In the genomic region with DNA sequence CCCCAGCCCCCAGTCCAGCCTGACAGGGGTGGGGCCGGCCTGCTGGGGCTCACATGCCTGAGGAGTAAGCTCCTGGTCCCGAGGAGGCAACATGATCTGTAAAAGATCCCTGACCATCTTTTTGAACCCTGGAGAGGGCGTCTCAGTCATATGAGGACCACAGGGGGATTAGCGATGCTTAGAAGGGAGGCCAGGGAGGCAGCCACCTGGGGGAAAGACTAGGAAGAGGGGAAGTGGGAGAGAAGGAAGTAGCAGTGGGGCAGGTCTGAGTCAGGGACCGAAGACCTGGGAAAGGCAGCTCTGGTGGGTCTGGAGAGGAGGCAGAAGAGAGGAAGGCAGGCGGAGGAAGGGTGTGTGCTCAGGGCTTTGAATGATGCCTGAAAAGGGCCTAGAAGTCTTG, we compare ENCODE assay signal across 25 cellular contexts. TPM values are rescaled to one million over a fixed set of nuclear protein-coding genes. Genes with fewer than 3 reads are reported as not detected.
DNase-seq lines count a peak whose midpoint lies in the region; ATAC-seq and TF ChIP-seq lines count a peak whose summit lies in the region.
"Had no signal": no experiment of that assay in that cellular context is flagged by ENCODE, and none has a peak within 500 bp of the region (broad histone marks: within the 10 kb centered on the region; RNA-seq: fewer than 3 reads in every experiment).

No MANE protein-coding gene starts in this region.

- H3K4me2 ChIP-seq in GM23338: peak overlapping the region; percentile 71
- H3K4me2 ChIP-seq in trophoblast cell (ENCODE audit: low read length): no peak overlapping the region
- H3K4me2 ChIP-seq in SK-N-SH: no peak overlapping the region

- no peak overlapping the region for H3K14ac ChIP-seq in trophoblast cell (ENCODE audit: low read length)

- H3K27ac ChIP-seq in GM23338 (ENCODE audit: low read depth) (peak overlapping the region; percentile 100), WERI-Rb-1 (no peak overlapping the region), trophoblast cell (ENCODE audit: low read depth, low read length) (no peak overlapping the region), SK-N-SH (ENCODE audit: low read depth in 2 of 2, low read length in 1 of 2) (no peak overlapping the region)
- H3K27ac ChIP-seq: brain microvascular endothelial cell, SK-N-MC, testis had no signal

- H3K9ac ChIP-seq in iPS-15b (ENCODE audit: low read depth, low read length) (peak overlapping the region; percentile 79), trophoblast cell (ENCODE audit: low read length) (no peak overlapping the region), SK-N-SH (no peak overlapping the region)

- H3K4me3 Mint-ChIP-seq in GM23338: peak overlapping the region; percentile 70
- H3K4me3 Mint-ChIP-seq: activated B cell treated with CpG ODN at 0.5 μM for 24 hours; CD14-positive monocyte; T-helper 2 cell treated with Interferon-gamma antibody and Interleukin-4, amounts not matched to agents 5 μg/mL and 100 μg/mL, for 36 hours had no signal

- H3K27ac Mint-ChIP-seq in GM23338: peak overlapping the region; percentile 97
- H3K27ac Mint-ChIP-seq: activated B cell treated with CpG ODN at 0.5 μM for 24 hours; T-helper 2 cell treated with Interferon-gamma antibody and Interleukin-4, amounts not matched to agents 5 μg/mL and 100 μg/mL, for 36 hours had no signal

- TF ChIP-seq RAD21 in SK-N-SH (IDR thresholded peaks at IDR 0.05; ENCODE audit: low read length): no peak

- peaks cover 15% of the 10 kb centered on the region for H3F3A ChIP-seq in GM23338 (replicated peaks; ENCODE audit: low read depth)
- H3F3A ChIP-seq in SK-N-SH (replicated peaks; ENCODE audit: insufficient read depth): no peaks in the 10 kb centered on the region

- H3K36me3 ChIP-seq in GM23338 (ENCODE audit: insufficient read depth) (no peaks in the 10 kb centered on the region), WERI-Rb-1 (no peaks in the 10 kb centered on the region), iPS-15b (ENCODE audit: control insufficient read depth, insufficient read depth, low read length) (no peaks in the 10 kb centered on the region), trophoblast cell (ENCODE audit: control insufficient read depth in 1 of 2, insufficient read depth in 2 of 2, low read length in 2 of 2) (no peaks in the 10 kb centered on the region), SK-N-SH (replicated peaks in 1 of 2; ENCODE audit: control insufficient read depth in 1 of 2, insufficient read depth in 2 of 2, low read length in 1 of 2) (no peaks in the 10 kb centered on the region)
- H3K36me3 ChIP-seq: brain microvascular endothelial cell had no signal

- H3K9me3 Mint-ChIP-seq in GM23338: 0 out of 3 replicates have a peak, but pooled peaks cover 3% of the 10 kb centered on the region
- H3K9me3 Mint-ChIP-seq: activated B cell treated with CpG ODN at 0.5 μM for 24 hours; CD14-positive monocyte; T-helper 2 cell treated with Interferon-gamma antibody and Interleukin-4, amounts not matched to agents 5 μg/mL and 100 μg/mL, for 36 hours had no signal

- H3K23ac ChIP-seq in trophoblast cell (ENCODE audit: low read length): no peak overlapping the region

- ATAC-seq in GM23338: no peak
- ATAC-seq in GM18858 (IDR thresholded peaks at IDR 0.05; ENCODE audit: unreplicated experiment): no peak

- no peak for DNase-seq in GM23338 (ENCODE audit: low spot score)
- peak; percentile 53 for DNase-seq in WERI-Rb-1
- no peak for DNase-seq in trophoblast cell
- DNase-seq in NCI-H524 treated with DMSO at 0.1 percent for 48 hours (lab: John Stamatoyannopoulos, UW): no peak
- DNase-seq in NCI-H2081 (lab: John Stamatoyannopoulos, UW): no peak
- no peak for DNase-seq in SK-N-SH
- DNase-seq: activated B cell treated with CpG ODN at 0.5 μM for 24 hours; activated CD4-positive, alpha-beta T cell treated with anti-CD3 and anti-CD28 coated beads, Interleukin-2, amount 50 U/mL, for 48 hours; activated effector memory CD4-positive, alpha-beta T cell treated with anti-CD3 and anti-CD28 coated beads, Interleukin-2, amount 50 U/mL, for 16 hours; brain microvascular endothelial cell; cortex of kidney; DMS 273 treated with DMSO at 0.1 percent for 48 hours; GDM1; hypothalamus; midbrain; NCI-H510A treated with DMSO at 0.1 percent for 48 hours; stimulated activated CD4-positive, alpha-beta T cell treated with anti-CD3 and anti-CD28 coated beads, Interleukin-15, amount 100 ng/mL, for 24 hours; testis had no signal

- H2BK12ac ChIP-seq in trophoblast cell (ENCODE audit: low read length): peak overlapping the region; percentile 23

- H3K9me3 ChIP-seq in WERI-Rb-1 (ENCODE audit: severe bottlenecking) (no peaks in the 10 kb centered on the region), iPS-15b (ENCODE audit: control insufficient read depth, insufficient read depth, low read length) (no peaks in the 10 kb centered on the region), trophoblast cell (ENCODE audit: insufficient read depth, low read depth, low read length) (no peaks in the 10 kb centered on the region), SK-N-SH (no peaks in the 10 kb centered on the region)
- H3K9me3 ChIP-seq: testis had no signal

- peaks cover 35% of the 10 kb centered on the region for H3K27me3 Mint-ChIP-seq in GM23338 (ENCODE audit: insufficient read depth, low read depth, poor library complexity)
- H3K27me3 Mint-ChIP-seq: activated B cell treated with CpG ODN at 0.5 μM for 24 hours had no signal

- H2BK5ac ChIP-seq in trophoblast cell (ENCODE audit: low read depth, low read length, poor library complexity): no peak overlapping the region

- no peak for TF ChIP-seq EP300 in SK-N-SH (IDR thresholded peaks at IDR 0.05; ENCODE audit: borderline replicate concordance in 1 of 2, low read depth in 1 of 2, low read length in 1 of 2)

- H4K20me1 ChIP-seq in GM23338 (replicated peaks; ENCODE audit: insufficient read depth) (no peaks in the 10 kb centered on the region), SK-N-SH (ENCODE audit: insufficient read depth) (no peaks in the 10 kb centered on the region)

- peaks cover 4% of the 10 kb centered on the region; the same call in 2 of the 3 replicates for H3K36me3 Mint-ChIP-seq in GM23338 (ENCODE audit: low read depth)
- H3K36me3 Mint-ChIP-seq: CD14-positive monocyte had no signal

- H3K4me3 ChIP-seq in GM23338 (peak overlapping the region; percentile 41), WERI-Rb-1 (ENCODE audit: low read depth, low read length) (no peak overlapping the region), iPS-15b (ENCODE audit: low read depth, low read length) (peak overlapping the region; percentile 43), trophoblast cell (ENCODE audit: low read depth, low read length) (no peak overlapping the region), SK-N-SH (ENCODE audit: low read depth in 2 of 2, low read length in 1 of 2) (no peak overlapping the region)
- H3K4me3 ChIP-seq: SK-N-MC, testis had no signal

- H4K8ac ChIP-seq in trophoblast cell (ENCODE audit: low read depth, low read length): no peak overlapping the region

- no peaks in the 10 kb centered on the region for H3K9me2 ChIP-seq in GM23338 (ENCODE audit: insufficient read depth)
- no peaks in the 10 kb centered on the region for H3K9me2 ChIP-seq in SK-N-SH

- H4K12ac ChIP-seq in trophoblast cell (ENCODE audit: low read depth, low read length): no peak overlapping the region

- CTCF ChIA-PET in SK-N-SH (lab: Yijun Ruan, JAX): interaction anchor here (0.9 to 9.5 kb wide), 4 partner anchors 57 to 120 kb away, joined by 3 to 286 read pairs (median 30); no protein-coding TSS in a partner anchor

- H3K4me1 Mint-ChIP-seq in GM23338: peaks cover 50% of the 10 kb centered on the region

- WGBS in trophoblast cell (ENCODE audit: extremely low coverage, insufficient coverage, insufficient read length): no CpG with 5 or more reads among the region's 6 CpGs
- WGBS in SK-N-SH (ENCODE audit: low lambda C conversion rate): 73% methylated on average over 6 of the region's 6 CpGs

- peaks cover 13% of the 10 kb centered on the region for H3K79me1 ChIP-seq in trophoblast cell (ENCODE audit: low read length)

- no peak overlapping the region for H3K18ac ChIP-seq in trophoblast cell (ENCODE audit: low read length)

- no peak overlapping the region for H3K4ac ChIP-seq in trophoblast cell (ENCODE audit: low read depth, low read length)

- POLR2A ChIA-PET in SK-N-SH (lab: Yijun Ruan, JAX): interaction anchor here (0.6 kb wide), 1 partner anchor 185 kb away, joined by 3 read pairs; no protein-coding TSS in a partner anchor

- TF ChIP-seq CTCF in GM23338 (conservative IDR thresholded peaks at IDR 0.05; ENCODE audit: low read depth in 2 of 2) (no peak), WERI-Rb-1 (IDR thresholded peaks at IDR 0.05; ENCODE audit: low read depth, low read length) (no peak), SK-N-SH (IDR thresholded peaks at IDR 0.05) (no peak)

- H2AFZ ChIP-seq in GM23338 (no peak overlapping the region), trophoblast cell (ENCODE audit: insufficient read depth, low read length, poor library complexity) (no peak overlapping the region), SK-N-SH (ENCODE audit: low read depth) (no peak overlapping the region)

- H3K27me3 ChIP-seq in GM23338 (ENCODE audit: insufficient read depth) (no peaks in the 10 kb centered on the region), WERI-Rb-1 (ENCODE audit: insufficient read depth, low read depth, severe bottlenecking) (no peaks in the 10 kb centered on the region), iPS-15b (ENCODE audit: control insufficient read depth, insufficient read depth, low read length) (no peaks in the 10 kb centered on the region), trophoblast cell (ENCODE audit: insufficient read depth, low read length) (no peaks in the 10 kb centered on the region), SK-N-SH (ENCODE audit: insufficient read depth) (no peaks in the 10 kb centered on the region)
- H3K27me3 ChIP-seq: brain microvascular endothelial cell, testis had no signal

- no peak overlapping the region for H2AK5ac ChIP-seq in trophoblast cell (ENCODE audit: low read length)

- H3K79me2 ChIP-seq in GM23338 (replicated peaks; ENCODE audit: insufficient read depth): no peaks in the 10 kb centered on the region
- H3K79me2 ChIP-seq in trophoblast cell (ENCODE audit: control insufficient read depth, insufficient read depth, low read length, poor library complexity): no peaks in the 10 kb centered on the region
- H3K79me2 ChIP-seq in SK-N-SH (ENCODE audit: insufficient read depth): no peaks in the 10 kb centered on the region

- H3K4me1 ChIP-seq in GM23338 (ENCODE audit: insufficient read depth) (peaks cover 32% of the 10 kb centered on the region), iPS-15b (ENCODE audit: control insufficient read depth, insufficient read depth, low read length) (peaks cover 37% of the 10 kb centered on the region), trophoblast cell (ENCODE audit: control insufficient read depth in 1 of 2, insufficient read depth in 2 of 2, low read length in 2 of 2) (peaks cover 9 to 12% of the 10 kb centered on the region in 2 experiments), SK-N-SH (ENCODE audit: control insufficient read depth in 1 of 2, insufficient read depth in 2 of 2, low read depth in 1 of 2, low read length in 1 of 2) (peaks cover 0 to 10% of the 10 kb centered on the region in 2 experiments; a peak in 1 of 4 replicates)

- peak overlapping the region; percentile 21 for H2BK120ac ChIP-seq in trophoblast cell (ENCODE audit: insufficient read depth, low read length, poor library complexity)

- H4K91ac ChIP-seq in trophoblast cell (ENCODE audit: low read depth, low read length): no peak overlapping the region

RNA-seq across cellular contexts. Expression of gene PIF1, which starts 18.9 kb away (rescaled TPM):
- 193 and 200 TPM in 2 replicates for total RNA-seq in GM23338 (2014; rRNA removed; shearing (Covaris generic))
- 106 and 116 TPM in 2 replicates for polyA plus RNA-seq in GM23338 (2016; fragmentation: Nextera tagmentation; extraction: Ambion mirVana)
- 7.7 and 8.2 TPM in 2 replicates for polyA plus RNA-seq in trophoblast cell (2013)
- polyA plus RNA-seq in SK-N-SH (2012; rRNA removed): 12.1 and 12.4 TPM in 2 replicates
- polyA plus RNA-seq in SK-N-SH (2012; cell fraction: cytosol; rRNA removed): 2.8 and 4.4 TPM in 2 replicates
- polyA plus RNA-seq in SK-N-SH (2012; cell fraction: nucleus; rRNA removed): 54.8 and 80.5 TPM in 2 replicates

RNA-seq across cellular contexts. Expression of gene RBPMS2, which starts 31.1 kb away (rescaled TPM):
- total RNA-seq in GM23338 (2014; rRNA removed; shearing (Covaris generic)): 36.9 and 53.3 TPM in 2 replicates
- polyA plus RNA-seq in GM23338 (2016; fragmentation: Nextera tagmentation; extraction: Ambion mirVana): 171 and 179 TPM in 2 replicates
- polyA plus RNA-seq in trophoblast cell (2013): 49.4 and 49.5 TPM in 2 replicates
- 2.6 and 6.5 TPM in 2 replicates for polyA plus RNA-seq in SK-N-SH (2012; rRNA removed)
- 5.5 and 6.3 TPM in 2 replicates for polyA plus RNA-seq in SK-N-SH (2012; cell fraction: cytosol; rRNA removed)
- 6.1 and 7.1 TPM in 2 replicates for polyA plus RNA-seq in SK-N-SH (2012; cell fraction: nucleus; rRNA removed)
- total RNA-seq: fibroblast of villous mesenchyme, RPMI7951 had no signal
- polyA plus RNA-seq: CD14-positive monocyte had no signal

RNA-seq across cellular contexts. Expression of gene PLEKHO2, which starts 35.2 kb away (rescaled TPM):
- 27.8 and 29.4 TPM in 2 replicates for total RNA-seq in GM23338 (2014; rRNA removed; shearing (Covaris generic))
- 9.0 TPM in 2 replicates for polyA plus RNA-seq in GM23338 (2016; fragmentation: Nextera tagmentation; extraction: Ambion mirVana)
- 12.4 and 13.6 TPM in 2 replicates for polyA plus RNA-seq in trophoblast cell (2013)
- 6.8 and 7.8 TPM in 2 replicates for polyA plus RNA-seq in SK-N-SH (2012; rRNA removed)
- polyA plus RNA-seq in SK-N-SH (2012; cell fraction: cytosol; rRNA removed): 3.5 and 4.5 TPM in 2 replicates
- 24.8 and 26.8 TPM in 2 replicates for polyA plus RNA-seq in SK-N-SH (2012; cell fraction: nucleus; rRNA removed)

Comparison
In these comparisons a context has a peak if more than half of its experiments do, and no peak if none do; other contexts are left out.
1. H3K4me3 ChIP-seq: peak in GM23338 (single experiment) and iPS-15b (single experiment); none in WERI-Rb-1 (single experiment), trophoblast cell (single experiment) and SK-N-SH (0 of 2).
2. RNA of gene RBPMS2, which starts 31.1 kb away (polyA plus RNA-seq): 171 to 179 TPM in GM23338; 2.6 to 7.1 TPM in SK-N-SH; every median in the first group is over 10 times any median in the second.